ENCODE assay signal across 12 cellular contexts in the genomic region with DNA sequence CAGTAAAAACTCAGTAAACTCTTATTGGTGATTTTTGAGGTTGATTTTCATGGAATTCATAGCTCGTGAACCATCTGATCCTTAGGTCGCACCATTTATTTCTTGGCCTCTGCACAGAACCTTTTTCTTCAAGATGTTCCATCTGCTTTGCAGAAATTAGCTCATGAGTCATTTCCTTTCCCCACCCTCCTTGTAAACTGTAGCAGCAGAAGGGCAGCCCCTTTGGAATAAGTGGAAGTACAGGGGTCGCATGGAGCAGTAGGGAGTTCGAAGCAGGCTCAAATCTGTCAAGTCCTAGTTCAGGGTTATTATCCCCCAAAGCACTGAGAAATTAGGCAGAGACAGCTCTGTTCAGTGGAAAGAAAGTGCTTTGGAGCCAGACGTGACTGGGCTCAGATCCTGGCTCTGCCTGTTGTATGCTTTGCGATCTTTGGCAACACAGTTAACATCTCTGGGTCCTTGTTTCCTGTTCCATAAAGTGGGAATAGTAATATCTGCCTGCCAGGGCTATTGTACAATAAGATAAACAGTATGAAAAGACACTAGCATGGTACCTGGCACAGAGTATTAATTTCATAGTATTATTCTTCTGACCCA.
DNase-seq lines count a peak whose midpoint lies in the region; ATAC-seq and TF ChIP-seq lines count a peak whose summit lies in the region.
"Had no signal": no experiment of that assay in that cellular context is flagged by ENCODE, and none has a peak within 500 bp of the region (broad histone marks: within the 10 kb centered on the region; RNA-seq: fewer than 3 reads in every experiment).

No MANE protein-coding gene starts in this region.

- H3K9me3 ChIP-seq in ascending aorta (no peaks in the 10 kb centered on the region), left ventricle myocardium inferior (replicated peaks) (no peaks in the 10 kb centered on the region), stomach (no peaks in the 10 kb centered on the region)

- 23 to 43% (median 33%) methylated on average over 6 of the region's 6 CpGs for WGBS in stomach, 5 donors

- no peak for ATAC-seq in GM19395 (IDR thresholded peaks at IDR 0.05; ENCODE audit: unreplicated experiment)
- no peak for ATAC-seq in GM18868 (IDR thresholded peaks at IDR 0.05; ENCODE audit: unreplicated experiment)
- no peak for ATAC-seq in GM18867 (IDR thresholded peaks at IDR 0.05; ENCODE audit: unreplicated experiment)

- no peaks in the 10 kb centered on the region for H3K27me3 ChIP-seq in ascending aorta
- H3K27me3 ChIP-seq in left ventricle myocardium inferior (ENCODE audit: low read depth): no peaks in the 10 kb centered on the region
- no peaks in the 10 kb centered on the region for H3K27me3 ChIP-seq in stomach

- intact Hi-C loops in ascending aorta (cut with DNase I): no loop called here
- intact Hi-C loops in left ventricle myocardium inferior (cut with micrococcal nuclease): no loop called here
- intact Hi-C loops in stomach (cut with DNase I; ENCODE audit: low total_unique reads): no loop called here

- no peak for TF ChIP-seq POLR2A in stomach (IDR thresholded peaks at IDR 0.05)

- peak overlapping the region; percentile 70 to 71 for H3K27ac ChIP-seq in ascending aorta
- peak overlapping the region; percentile 74 for H3K27ac ChIP-seq in left ventricle myocardium inferior (replicated peaks)
- H3K27ac ChIP-seq in stomach: peak overlapping the region; percentile 28 to 77 (median 47)

- H3K36me3 ChIP-seq in ascending aorta (no peaks in the 10 kb centered on the region), left ventricle myocardium inferior (no peaks in the 10 kb centered on the region), stomach (no peaks in the 10 kb centered on the region)

- TF ChIP-seq CTCF in ascending aorta (IDR thresholded peaks at IDR 0.05): no peak
- no peak for TF ChIP-seq CTCF in left ventricle myocardium inferior (IDR thresholded peaks at IDR 0.05; ENCODE audit: borderline replicate concordance)
- TF ChIP-seq CTCF in stomach (IDR thresholded peaks at IDR 0.05): no peak

- peak overlapping the region in 1 of 2 donors; percentile 46 for H3K4me3 ChIP-seq in ascending aorta
- peak overlapping the region; percentile 18 for H3K4me3 ChIP-seq in left ventricle myocardium inferior
- H3K4me3 ChIP-seq in stomach: no peak overlapping the region

- TF ChIP-seq EP300 in stomach (IDR thresholded peaks at IDR 0.05): no peak

- peak; percentile 67 for DNase-seq in GM04504 (ENCODE audit: low read depth)
- no peak for DNase-seq in ascending aorta (ENCODE audit: low spot score in 2 of 2)
- no peak for DNase-seq in left ventricle myocardium inferior
- DNase-seq in stomach: no peak
- no peak for DNase-seq in NCI-H774 (lab: John Stamatoyannopoulos, UW)
- DNase-seq: GDM1; glutamatergic neuron; NCI-H226; stimulated activated CD4-positive, alpha-beta T cell treated with anti-CD3 and anti-CD28 coated beads, Interleukin-4, amount 100 ng/mL, for 4 hours had no signal

- H3K4me1 ChIP-seq in ascending aorta: peaks cover 0 to 12% of the 10 kb centered on the region in 2 donors
- H3K4me1 ChIP-seq in left ventricle myocardium inferior: peaks cover 33% of the 10 kb centered on the region
- H3K4me1 ChIP-seq in stomach: peaks cover 0 to 19% (median 9%) of the 10 kb centered on the region in 4 donors
